9 cellular contexts compared by ENCODE assay signal in genomic region chr4:102787096-102787867, GRCh38. TPM values are rescaled to one million over a fixed set of nuclear protein-coding genes. Genes with fewer than 3 reads are reported as not detected.
DNase-seq lines count a peak whose midpoint lies in the region; ATAC-seq and TF ChIP-seq lines count a peak whose summit lies in the region.
"Had no signal": no experiment of that assay in that cellular context is flagged by ENCODE, and none has a peak within 500 bp of the region (broad histone marks: within the 10 kb centered on the region; RNA-seq: fewer than 3 reads in every experiment).

No MANE protein-coding gene starts in this region.

- peaks cover 12% of the 10 kb centered on the region for H3K9me3 Mint-ChIP-seq in activated CD4-positive, alpha-beta T cell treated with anti-CD3 and anti-CD28 coated beads for 36 hours (ENCODE audit: low read depth)

- WGBS in psoas muscle, 3 donors: 93 to 95% (median 93%) methylated on average over 7 of the region's 7 CpGs

- DNase-seq in activated CD4-positive, alpha-beta T cell treated with anti-CD3 and anti-CD28 coated beads for 36 hours: peak; percentile 15
- no peak for DNase-seq in activated CD4-positive, alpha-beta T cell treated with anti-CD3 and anti-CD28 coated beads, Interleukin-2, amount 50 U/mL, for 4 hours
- DNase-seq in NCI-H69 (lab: John Stamatoyannopoulos, UW) (peak; percentile 1), epithelial cell of esophagus (ENCODE audit: low read depth) (peak; percentile 67), psoas muscle (no peak), left lung (no peak)
- no peak for DNase-seq in activated effector memory CD4-positive, alpha-beta T cell treated with Interleukin-2 at 50 U/mL for 16 hours

- CTCF ChIA-PET in activated CD4-positive, alpha-beta T cell treated with anti-CD3 and anti-CD28 coated beads for 36 hours (lab: Charles Lee): no interaction called here

- peaks cover 11% of the 10 kb centered on the region for H3K36me3 Mint-ChIP-seq in activated CD4-positive, alpha-beta T cell treated with anti-CD3 and anti-CD28 coated beads for 36 hours (ENCODE audit: low read depth)

- no peak for TF ChIP-seq CTCF in epithelial cell of esophagus (IDR thresholded peaks at IDR 0.05; ENCODE audit: insufficient read depth, low read depth, low read length, missing control alignments)
- no peak for TF ChIP-seq CTCF in psoas muscle (IDR thresholded peaks at IDR 0.05)
- no peak for TF ChIP-seq CTCF in left lung (IDR thresholded peaks at IDR 0.05)

- ATAC-seq in activated CD4-positive, alpha-beta T cell treated with anti-CD3 and anti-CD28 coated beads for 36 hours: peak; percentile 74
- ATAC-seq in psoas muscle: peak in 3 of 4 donors; percentile 35 to 48 (median 38)
- ATAC-seq in GM19395 (IDR thresholded peaks at IDR 0.05; ENCODE audit: unreplicated experiment): no peak
- no peak for ATAC-seq in left lung

- H3K27ac ChIP-seq in psoas muscle (no peak overlapping the region), left lung (no peak overlapping the region)
- H3K27ac ChIP-seq: skin epidermis had no signal

- H3K27ac Mint-ChIP-seq in activated CD4-positive, alpha-beta T cell treated with anti-CD3 and anti-CD28 coated beads for 36 hours: peak overlapping the region; percentile 75

- no peaks in the 10 kb centered on the region for H3K27me3 ChIP-seq in psoas muscle (ENCODE audit: insufficient read depth in 3 of 3, low read length in 2 of 3)
- H3K27me3 ChIP-seq in left lung: no peaks in the 10 kb centered on the region

- H3K4me1 ChIP-seq in psoas muscle: peaks cover 11% of the 10 kb centered on the region
- no peaks in the 10 kb centered on the region for H3K4me1 ChIP-seq in left lung

- H3K4me1 Mint-ChIP-seq in activated CD4-positive, alpha-beta T cell treated with anti-CD3 and anti-CD28 coated beads for 36 hours: peaks cover 29% of the 10 kb centered on the region

- H3K4me3 ChIP-seq in epithelial cell of esophagus (ENCODE audit: low read length) (no peak overlapping the region), psoas muscle (no peak overlapping the region), left lung (no peak overlapping the region)
- H3K4me3 ChIP-seq: skin epidermis had no signal

- intact Hi-C loops in activated CD4-positive, alpha-beta T cell treated with anti-CD3 and anti-CD28 coated beads for 36 hours (cut with DNase I, micrococcal nuclease): loop anchor here in 1 of 2 experiments (1.0 to 2.0 kb wide), 2 partner anchors 26 to 40 kb away; partner anchors contain the start of genes MANBA and UBE2D3
- intact Hi-C loops in psoas muscle (cut with DNase I) (no loop called here), left lung (cut with DNase I) (no loop called here)

- H3K9me3 ChIP-seq in psoas muscle (peaks cover 7% of the 10 kb centered on the region), left lung (no peaks in the 10 kb centered on the region)

- no peaks in the 10 kb centered on the region for H3K27me3 Mint-ChIP-seq in activated CD4-positive, alpha-beta T cell treated with anti-CD3 and anti-CD28 coated beads for 36 hours

- POLR2A ChIA-PET in activated CD4-positive, alpha-beta T cell treated with anti-CD3 and anti-CD28 coated beads for 36 hours (lab: Charles Lee): interaction anchor here (0.5 to 0.6 kb wide), 2 partner anchors 17 to 288 kb away, joined by 4 read pairs; no protein-coding TSS in a partner anchor

- H3K36me3 ChIP-seq in psoas muscle (ENCODE audit: insufficient read depth in 1 of 2, low read depth in 1 of 2): peaks cover 2 to 8% of the 10 kb centered on the region in 2 donors
- no peaks in the 10 kb centered on the region for H3K36me3 ChIP-seq in left lung

- H3K4me3 Mint-ChIP-seq in activated CD4-positive, alpha-beta T cell treated with anti-CD3 and anti-CD28 coated beads for 36 hours: no peak overlapping the region

RNA-seq across cellular contexts. Expression of gene MANBA, which starts 26.5 kb away (rescaled TPM):
- total RNA-seq in activated CD4-positive, alpha-beta T cell treated with anti-CD3 and anti-CD28 coated beads for 36 hours: 10 to 100 TPM; 12.0 to 13.3 TPM
- 10 to 100 TPM in 2 of 4 donors, 1 to 10 TPM in 2; 3.5 to 11.9 (median 8.2) TPM for total RNA-seq in psoas muscle
- 1 to 10 TPM; 3.1 to 4.8 (median 4.2) TPM for polyA plus RNA-seq in psoas muscle
- 10 to 100 TPM; 47.6 to 57.0 TPM for total RNA-seq in left lung

RNA-seq across cellular contexts. Expression of gene UBE2D3, which starts 40.1 kb away (rescaled TPM):
- 100 to 1,000 TPM; 472 to 686 TPM for total RNA-seq in activated CD4-positive, alpha-beta T cell treated with anti-CD3 and anti-CD28 coated beads for 36 hours
- total RNA-seq in psoas muscle (100 to 1,000 TPM; 221 to 367 (median 346) TPM), left lung (100 to 1,000 TPM; 241 to 313 TPM)
- 100 to 1,000 TPM; 239 to 629 (median 498) TPM for polyA plus RNA-seq in psoas muscle

Comparison
In these comparisons a context has a peak if more than half of its experiments do, and no peak if none do; other contexts are left out.
1. DNase-seq: peak in activated CD4-positive, alpha-beta T cell treated with anti-CD3 and anti-CD28 coated beads for 36 hours (single experiment), NCI-H69 (single experiment) and epithelial cell of esophagus (single experiment); none in activated CD4-positive, alpha-beta T cell treated with anti-CD3 and anti-CD28 coated beads, Interleukin-2, amount 50 U/mL, for 4 hours (0 of 2), psoas muscle (0 of 2), left lung (0 of 2) and activated effector memory CD4-positive, alpha-beta T cell treated with Interleukin-2 at 50 U/mL for 16 hours (single experiment).
2. ATAC-seq: peak in activated CD4-positive, alpha-beta T cell treated with anti-CD3 and anti-CD28 coated beads for 36 hours (single experiment) and psoas muscle (3 of 4); none in GM19395 (single experiment) and left lung (single experiment).